19 cellular contexts compared by ENCODE assay signal in genomic region chr1:164382384-164382783, GRCh38.
"Had no signal": no experiment of that assay in that cellular context is flagged by ENCODE, and none has a peak within 500 bp of the region (broad histone marks: within the 10 kb centered on the region; RNA-seq: fewer than 3 reads in every experiment).

No MANE protein-coding gene starts in this region.

- DNase-seq: activated CD4-positive, alpha-beta T cell treated with anti-CD3 and anti-CD28 coated beads for 1 hour; activated CD4-positive, alpha-beta T cell treated with anti-CD3 and anti-CD28 coated beads, Interleukin-2, amount 50 U/mL, for 1 hour; activated T-cell treated with anti-CD3 and anti-CD28 coated beads, Interleukin-2, amount 50 U/mL, for 1 hour; aorta; brain microvascular endothelial cell; colonic mucosa; esophagus squamous epithelium; naive thymus-derived CD4-positive, alpha-beta T cell; occipital lobe; spleen; stimulated activated CD4-positive, alpha-beta T cell treated with anti-CD3 and anti-CD28 coated beads, Interleukin-4, amount 100 ng/mL, for 1 hour; stimulated activated naive CD4-positive, alpha-beta T cell; testis; trophoblast cell had no signal

- H3K27me3 ChIP-seq: brain microvascular endothelial cell, colonic mucosa, esophagus squamous epithelium, spleen, testis, vagina had no signal

- H3K4me1 ChIP-seq: colonic mucosa, esophagus squamous epithelium, spleen, testis, vagina had no signal

- H3K4me3 ChIP-seq: colonic mucosa, esophagus squamous epithelium, lung, spleen, testis, vagina had no signal

- H3K27me3 Mint-ChIP-seq: activated T-helper 17 cell treated with anti-CD3 and anti-CD28 coated beads, Interleukin-2, amount 50 U/mL, for 72 hours; naive thymus-derived CD4-positive, alpha-beta T cell had no signal

- H3K4me1 Mint-ChIP-seq: activated T-helper 17 cell treated with anti-CD3 and anti-CD28 coated beads, Interleukin-2, amount 50 U/mL, for 72 hours; naive thymus-derived CD4-positive, alpha-beta T cell; neural crest cell had no signal

- H3K27ac ChIP-seq: brain microvascular endothelial cell, colonic mucosa, esophagus squamous epithelium, spleen, testis, vagina had no signal

- H3K4me3 Mint-ChIP-seq: activated T-helper 17 cell treated with anti-CD3 and anti-CD28 coated beads, Interleukin-2, amount 50 U/mL, for 72 hours; naive thymus-derived CD4-positive, alpha-beta T cell; neural crest cell had no signal

- H3K9me3 Mint-ChIP-seq: neural crest cell had no signal

- H3K36me3 ChIP-seq: brain microvascular endothelial cell, colonic mucosa, esophagus squamous epithelium, spleen, vagina had no signal

- H3K9me3 ChIP-seq: colonic mucosa, esophagus squamous epithelium, testis, vagina had no signal

- H3K27ac Mint-ChIP-seq: activated naive CD4-positive, alpha-beta T cell treated with anti-CD3 and anti-CD28 coated beads, Interleukin-2, amount 50 U/mL, for 72 hours; activated T-helper 17 cell treated with anti-CD3 and anti-CD28 coated beads, Interleukin-2, amount 50 U/mL, for 72 hours; naive thymus-derived CD4-positive, alpha-beta T cell had no signal

- ATAC-seq: activated naive CD4-positive, alpha-beta T cell treated with anti-CD3 and anti-CD28 coated beads, Interleukin-2, amount 50 U/mL, for 72 hours; activated T-helper 17 cell treated with anti-CD3 and anti-CD28 coated beads, Interleukin-2, amount 50 U/mL, for 72 hours; naive thymus-derived CD4-positive, alpha-beta T cell had no signal

- H3K36me3 Mint-ChIP-seq: activated naive CD4-positive, alpha-beta T cell treated with anti-CD3 and anti-CD28 coated beads, Interleukin-2, amount 50 U/mL, for 72 hours had no signal
